In the genomic region with DNA sequence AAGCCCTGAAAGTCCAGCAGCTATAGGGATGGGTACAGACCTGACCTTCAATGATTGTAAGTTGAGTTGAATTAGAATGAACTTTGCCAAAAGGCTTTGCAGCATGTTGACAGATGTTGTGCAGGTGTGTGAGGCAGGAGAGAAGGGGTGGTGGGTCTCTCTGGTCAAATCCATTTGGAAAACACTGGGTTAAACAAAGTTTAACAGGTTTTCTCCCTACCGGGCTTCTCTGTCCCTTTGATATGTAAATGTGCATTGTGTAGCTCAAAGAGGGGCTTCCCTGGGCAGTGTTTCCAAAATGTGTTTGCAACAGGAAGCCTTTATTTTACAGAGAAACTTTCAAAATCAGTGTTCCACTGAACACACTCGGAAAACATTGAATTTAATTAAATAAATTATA, we compare ENCODE assay signal across 18 cellular contexts.
"Had no signal": no experiment of that assay in that cellular context is flagged by ENCODE, and none has a peak within 500 bp of the region (broad histone marks: within the 10 kb centered on the region; RNA-seq: fewer than 3 reads in every experiment).

No MANE protein-coding gene starts in this region.

- H3K36me3 ChIP-seq: right atrium auricular region, sigmoid colon, transverse colon had no signal

- H3K4me1 ChIP-seq: foreskin keratinocyte, right atrium auricular region, sigmoid colon, testis, transverse colon had no signal

- H3K27me3 Mint-ChIP-seq: stimulated activated naive CD8-positive, alpha-beta T cell treated with anti-CD3 and anti-CD28 coated beads, Interleukin-15, amount 100 ng/mL, for 72 hours had no signal

- H3K9me3 Mint-ChIP-seq: endodermal cell had no signal

- H3K9me3 ChIP-seq: mucosa of descending colon, right atrium auricular region, sigmoid colon, testis, transverse colon had no signal

- H3K4me1 Mint-ChIP-seq: naive thymus-derived CD8-positive, alpha-beta T cell; stimulated activated naive B cell treated with anti-CD40 and anti-IgM and Interleukin-4, amounts not matched to agents 10 μg/mL and 1 μg/mL and 100 μg/mL, for 72 hours; stimulated activated naive CD8-positive, alpha-beta T cell treated with anti-CD3 and anti-CD28 coated beads, Interleukin-15, amount 100 ng/mL, for 72 hours had no signal

- H3K36me3 Mint-ChIP-seq: naive thymus-derived CD8-positive, alpha-beta T cell; stimulated activated naive B cell treated with anti-CD40 and anti-IgM and Interleukin-4, amounts not matched to agents 10 μg/mL and 1 μg/mL and 100 μg/mL, for 72 hours had no signal

- ATAC-seq: foreskin keratinocyte; left lobe of liver; mucosa of descending colon; naive thymus-derived CD8-positive, alpha-beta T cell; stimulated activated naive B cell treated with anti-CD40 and anti-IgM and Interleukin-4, amounts not matched to agents 10 μg/mL and 1 μg/mL and 100 μg/mL, for 72 hours; stimulated activated naive CD8-positive, alpha-beta T cell treated with anti-CD3 and anti-CD28 coated beads, Interleukin-15, amount 100 ng/mL, for 72 hours had no signal

- DNase-seq: effector CD4-positive, alpha-beta T cell; endodermal cell; erythroblast; foreskin keratinocyte; kidney glomerular epithelial cell; mucosa of descending colon; naive thymus-derived CD8-positive, alpha-beta T cell; sigmoid colon; stimulated activated CD4-positive, alpha-beta T cell treated with anti-CD3 and anti-CD28 coated beads, Interleukin-2, amount 100 ng/mL, for 24 hours; stimulated activated CD4-positive, alpha-beta T cell treated with anti-CD3 and anti-CD28 coated beads, Interleukin-4, amount 100 ng/mL, for 4 hours; stimulated activated naive B cell treated with anti-CD40 and anti-IgM and Interleukin-4, amounts not matched to agents 10 μg/mL and 1 μg/mL and 100 μg/mL, for 72 hours; stimulated activated naive CD8-positive, alpha-beta T cell treated with anti-CD3 and anti-CD28 coated beads, Interleukin-15, amount 100 ng/mL, for 72 hours; testis; transverse colon had no signal

- H3K27ac ChIP-seq: coronary artery, foreskin keratinocyte, right atrium auricular region, sigmoid colon, skin epidermis, testis, transverse colon had no signal

- H3K4me3 Mint-ChIP-seq: endodermal cell; naive thymus-derived CD8-positive, alpha-beta T cell; stimulated activated naive B cell treated with anti-CD40 and anti-IgM and Interleukin-4, amounts not matched to agents 10 μg/mL and 1 μg/mL and 100 μg/mL, for 72 hours; stimulated activated naive CD8-positive, alpha-beta T cell treated with anti-CD3 and anti-CD28 coated beads, Interleukin-15, amount 100 ng/mL, for 72 hours had no signal

- H3K27me3 ChIP-seq: foreskin keratinocyte, right atrium auricular region, sigmoid colon, testis, transverse colon had no signal

- H3K4me3 ChIP-seq: coronary artery, mucosa of descending colon, right atrium auricular region, sigmoid colon, skin epidermis, testis, transverse colon had no signal

- H3K27ac Mint-ChIP-seq: endodermal cell; naive thymus-derived CD8-positive, alpha-beta T cell; stimulated activated naive B cell treated with anti-CD40 and anti-IgM and Interleukin-4, amounts not matched to agents 10 μg/mL and 1 μg/mL and 100 μg/mL, for 72 hours; stimulated activated naive CD8-positive, alpha-beta T cell treated with anti-CD3 and anti-CD28 coated beads, Interleukin-15, amount 100 ng/mL, for 72 hours had no signal
